Comparison of ENCODE assay signal across 8 cellular contexts in genomic region chr11:830295-831131, GRCh38. TPM values are rescaled to one million over a fixed set of nuclear protein-coding genes. Genes with fewer than 3 reads are reported as not detected.
A peak's percentile ranks its signal among the peaks of the same experiment; 100 is the strongest.
DNase-seq lines count a peak whose midpoint lies in the region; ATAC-seq and TF ChIP-seq lines count a peak whose summit lies in the region.

No MANE protein-coding gene starts in this region.

- TF ChIP-seq POLR2A in stomach (IDR thresholded peaks at IDR 0.05), result no peak

- no peak for ATAC-seq in HG03196 (IDR thresholded peaks at IDR 0.05; ENCODE audit: unreplicated experiment)

- peaks cover 0 to 4% (median 2%) of the 10 kb centered on the region in 4 donors for H3K36me3 ChIP-seq in stomach

- no peak for TF ChIP-seq EP300 in stomach (IDR thresholded peaks at IDR 0.05)

- H3K4me1 ChIP-seq in stomach, result peaks cover 83 to 98% (median 95%) of the 10 kb centered on the region in 4 donors

- intact Hi-C loops in stomach (cut with DNase I; ENCODE audit: low total_unique reads), result no loop called here

- peak overlapping the region; percentile 89 to 96 (median 94) for H3K27ac ChIP-seq in stomach

- no peak for TF ChIP-seq CTCF in stomach (IDR thresholded peaks at IDR 0.05)

- peak; percentile 22 for DNase-seq in NCI-H2107 treated with DMSO at 0.1 percent for 48 hours (lab: John Stamatoyannopoulos, UW; ENCODE audit: unreplicated experiment)
- DNase-seq in NCI-H2107 (lab: John Stamatoyannopoulos, UW), result no peak
- DNase-seq in NCI-H146 (lab: John Stamatoyannopoulos, UW), result peak; percentile 86
- DNase-seq in activated CD4-positive, alpha-beta T cell treated with anti-CD3 and anti-CD28 coated beads for 4 hours, result peak; percentile 41 to 42
- DNase-seq in effector CD8-positive, alpha-beta T cell (lab: John Stamatoyannopoulos, UW), result peak; percentile 55
- DNase-seq in lung microvascular endothelial cell (ENCODE audit: low read depth in 2 of 2), result peak; percentile 73 to 90
- peak; percentile 72 for DNase-seq in stomach

- WGBS in stomach, 5 donors, result 4 to 19% (median 12%) methylated on average over 47 to 78 of the region's 78 CpGs

- H3K4me3 ChIP-seq in stomach, result peak overlapping the region; percentile 35 to 54 (median 40)

- H3K9me3 ChIP-seq in stomach, result no peaks in the 10 kb centered on the region

- H3K27me3 ChIP-seq in stomach, result peaks cover 0 to 72% (median 40%) of the 10 kb centered on the region in 3 donors

RNA-seq across cellular contexts. Expression of gene CD151, which starts 2.2 kb away (rescaled TPM):
- total RNA-seq in lung microvascular endothelial cell (460 and 726 TPM in 2 replicates), stomach (100 to 1,000 TPM; 103 to 293 (median 157) TPM)
- polyA plus RNA-seq in stomach, result 100 to 1,000 TPM in 2 of 3 donors, 10 to 100 TPM in 1; 66.7 to 262 (median 206) TPM

RNA-seq across cellular contexts. Expression of gene CRACR2B, which starts 2.8 kb away (rescaled TPM):
- 11.6 and 15.9 TPM in 2 replicates for total RNA-seq in lung microvascular endothelial cell
- 100 to 1,000 TPM in 4 of 5 donors, 10 to 100 TPM in 1; 12.7 to 556 (median 165) TPM for total RNA-seq in stomach
- polyA plus RNA-seq in stomach, result 100 to 1,000 TPM; 105 to 133 (median 119) TPM

RNA-seq across cellular contexts. Expression of gene PNPLA2, which starts 11.8 kb away (rescaled TPM):
- total RNA-seq in lung microvascular endothelial cell, result 33.3 and 50.6 TPM in 2 replicates
- total RNA-seq in stomach, result 100 to 1,000 TPM in 3 of 5 donors, 10 to 100 TPM in 2; 33.4 to 385 (median 139) TPM
- polyA plus RNA-seq in stomach, result 10 to 100 TPM; 41.7 to 85.1 (median 77.8) TPM

RNA-seq across cellular contexts. Expression of gene POLR2L, which starts 11.8 kb away (rescaled TPM):
- total RNA-seq in lung microvascular endothelial cell (246 and 284 TPM in 2 replicates), stomach (100 to 1,000 TPM in 1 of 5 donors, 10 to 100 TPM in 4; 13.8 to 407 (median 63.4) TPM)
- polyA plus RNA-seq in stomach, result 100 to 1,000 TPM; 130 to 160 (median 152) TPM

RNA-seq across cellular contexts. Expression of gene TSPAN4, which starts 12.1 kb away (rescaled TPM):
- 79.8 and 182 TPM in 2 replicates for total RNA-seq in lung microvascular endothelial cell
- 100 to 1,000 TPM in 1 of 5 donors, 10 to 100 TPM in 4; 20.5 to 116 (median 29.7) TPM for total RNA-seq in stomach
- 10 to 100 TPM; 10.5 to 29.8 (median 26.4) TPM for polyA plus RNA-seq in stomach
